Comparison of ENCODE assay signal across 17 cellular contexts in the genomic region with DNA sequence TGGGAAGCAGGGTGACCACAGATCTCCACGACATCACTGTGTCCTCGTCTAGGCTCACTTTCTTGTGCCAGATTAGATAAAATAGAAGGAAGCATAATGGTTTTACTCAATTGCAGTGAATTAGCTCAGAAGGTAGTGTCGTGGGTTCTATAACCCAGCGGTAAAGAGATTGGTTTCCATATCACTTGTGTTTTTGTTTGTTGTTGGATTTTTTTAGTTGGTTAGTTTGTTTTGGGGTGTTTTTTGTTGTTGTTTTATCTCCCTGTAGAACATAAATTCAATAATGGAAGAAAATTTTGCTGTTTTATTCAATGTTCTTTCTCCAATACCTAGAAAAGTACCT.
DNase-seq lines count a peak whose midpoint lies in the region; ATAC-seq, FAIRE-seq and TF ChIP-seq lines count a peak whose summit lies in the region.
"Had no signal": no experiment of that assay in that cellular context is flagged by ENCODE, and none has a peak within 500 bp of the region (broad histone marks: within the 10 kb centered on the region; RNA-seq: fewer than 3 reads in every experiment).

No MANE protein-coding gene starts in this region.

- no peak for ATAC-seq in CD8-positive, alpha-beta T cell
- no peak for ATAC-seq in Panc1
- no peak for ATAC-seq in foreskin keratinocyte
- ATAC-seq: heart left ventricle, T-helper 17 cell had no signal

- H3K36me3 ChIP-seq in CD8-positive, alpha-beta T cell (ENCODE audit: insufficient read depth, low read length), result no peaks in the 10 kb centered on the region
- H3K36me3 ChIP-seq in Panc1 (ENCODE audit: control insufficient read depth, insufficient read depth, low read length), result no peaks in the 10 kb centered on the region
- no peaks in the 10 kb centered on the region for H3K36me3 ChIP-seq in keratinocyte (ENCODE audit: control insufficient read depth in 2 of 2, extremely low read depth in 1 of 2, insufficient read depth in 2 of 2, low read length in 2 of 2)
- H3K36me3 ChIP-seq in WERI-Rb-1, result no peaks in the 10 kb centered on the region
- no peaks in the 10 kb centered on the region for H3K36me3 ChIP-seq in esophagus muscularis mucosa
- H3K36me3 ChIP-seq: adrenal gland, colonic mucosa, heart left ventricle, right atrium auricular region had no signal

- TF ChIP-seq POLR2A in GM12891 (IDR thresholded peaks at IDR 0.05; ENCODE audit: low read depth, low read length) (no peak), esophagus muscularis mucosa (IDR thresholded peaks at IDR 0.05; ENCODE audit: low read depth) (no peak)

- H2AFZ ChIP-seq in keratinocyte (ENCODE audit: control insufficient read depth, low read length), result no peak overlapping the region

- dilution Hi-C loops in keratinocyte (cut with MboI; ENCODE audit: extremely low pct_ligation_motif_present, low sequenced_read_pairs), result no loop called here

- H3K79me2 ChIP-seq in keratinocyte (ENCODE audit: control insufficient read depth, insufficient read depth, low read length), result no peaks in the 10 kb centered on the region

- no peaks in the 10 kb centered on the region for H3K27me3 ChIP-seq in CD8-positive, alpha-beta T cell (ENCODE audit: insufficient read depth, low read length)
- no peaks in the 10 kb centered on the region for H3K27me3 ChIP-seq in Panc1 (ENCODE audit: control insufficient read depth, insufficient read depth, low read length)
- H3K27me3 ChIP-seq in keratinocyte (ENCODE audit: control insufficient read depth, extremely low read depth, insufficient read depth, low read length), result no peaks in the 10 kb centered on the region
- H3K27me3 ChIP-seq in WERI-Rb-1 (ENCODE audit: insufficient read depth, low read depth, severe bottlenecking), result peaks cover 89% of the 10 kb centered on the region
- H3K27me3 ChIP-seq in esophagus muscularis mucosa, result peaks cover 0 to 13% (median 0%) of the 10 kb centered on the region in 4 donors
- no peaks in the 10 kb centered on the region for H3K27me3 ChIP-seq in foreskin keratinocyte
- H3K27me3 ChIP-seq: adrenal gland, colonic mucosa, right atrium auricular region had no signal

- no peak overlapping the region for H3K27ac ChIP-seq in CD8-positive, alpha-beta T cell (ENCODE audit: low read depth, low read length)
- H3K27ac ChIP-seq in Panc1 (ENCODE audit: low read length) (peak overlapping the region; percentile 3; the same call in 1 of the 2 replicates), keratinocyte (ENCODE audit: control insufficient read depth, insufficient read depth, low read length) (no peak overlapping the region), WERI-Rb-1 (no peak overlapping the region), esophagus muscularis mucosa (replicated peaks in 1 of 4) (no peak overlapping the region), foreskin keratinocyte (no peak overlapping the region)
- H3K27ac ChIP-seq: adrenal gland, C4-2B, colonic mucosa, heart left ventricle, right atrium auricular region had no signal

- CTCF ChIA-PET in CD8-positive, alpha-beta T cell (lab: Charles Lee), result interaction anchor here (1.0 to 5.4 kb wide), 17 partner anchors 9 to 904 kb away, joined by 3 to 43 read pairs (median 5); a partner anchor contains a TSS
- CTCF ChIA-PET in Panc1 (lab: Charles Lee), result no interaction called here

- H3K27ac Mint-ChIP-seq in CD8-positive, alpha-beta T cell, result peak overlapping the region; percentile 22

- peak overlapping the region; percentile 52 for H3K4me2 ChIP-seq in keratinocyte (ENCODE audit: control insufficient read depth, extremely low read depth, insufficient read depth, low read depth, low read length)

- 54% methylated on average over 4 of the region's 4 CpGs for WGBS in esophagus muscularis mucosa

- BruUV-seq in Panc1 (replicated peaks; lab: Mats Ljungman, UMichigan), result no TSS peak

- H3K4me3 ChIP-seq in CD8-positive, alpha-beta T cell (ENCODE audit: low read depth, low read length), result no peak overlapping the region
- H3K4me3 ChIP-seq in Panc1 (ENCODE audit: low read depth in 2 of 2, low read length in 2 of 2) (peak overlapping the region in 1 of 2 experiments; percentile 22; a peak in 1 of 4 replicates), keratinocyte (ENCODE audit: control insufficient read depth in 2 of 3, extremely low read depth in 1 of 3, insufficient read depth in 2 of 3, low read depth in 1 of 3, low read length in 3 of 3) (no peak overlapping the region), WERI-Rb-1 (ENCODE audit: low read depth, low read length) (no peak overlapping the region), esophagus muscularis mucosa (no peak overlapping the region)
- H3K4me3 ChIP-seq: adrenal gland, colonic mucosa, heart left ventricle, right atrium auricular region had no signal

- no peaks in the 10 kb centered on the region for H3K9me3 ChIP-seq in CD8-positive, alpha-beta T cell (ENCODE audit: low read length)
- H3K9me3 ChIP-seq in Panc1 (ENCODE audit: control insufficient read depth, insufficient read depth, low read depth, low read length) (no peaks in the 10 kb centered on the region), keratinocyte (ENCODE audit: control insufficient read depth, low read depth, low read length) (no peaks in the 10 kb centered on the region), WERI-Rb-1 (ENCODE audit: severe bottlenecking) (peaks cover 4% of the 10 kb centered on the region), esophagus muscularis mucosa (no peaks in the 10 kb centered on the region)
- H3K9me3 ChIP-seq: adrenal gland, colonic mucosa, heart left ventricle, right atrium auricular region had no signal

- DNase-seq in CD8-positive, alpha-beta T cell, result no peak
- no peak for DNase-seq in GM12891 (ENCODE audit: insufficient read length, low spot score)
- no peak for DNase-seq in Panc1 (ENCODE audit: low read depth, low spot score)
- no peak for DNase-seq in keratinocyte (ENCODE audit: low read depth, low spot score)
- DNase-seq in WERI-Rb-1, result no peak
- no peak for DNase-seq in esophagus muscularis mucosa (ENCODE audit: extremely low spot score)
- DNase-seq in foreskin keratinocyte, result no peak
- DNase-seq: activated CD4-positive, alpha-beta T cell treated with anti-CD3 and anti-CD28 coated beads, Interleukin-2, amount 50 U/mL, for 1 hour; colonic mucosa; heart left ventricle; NCI-H2029 treated with DMSO at 0.1 percent for 48 hours; stimulated activated CD4-positive, alpha-beta T cell treated with anti-CD3 and anti-CD28 coated beads, Interleukin-4, amount 100 ng/mL, for 4 hours; stimulated activated naive CD4-positive, alpha-beta T cell treated with Interleukin-2 at 50 U/mL for 16 hours; T-helper 17 cell had no signal

- POLR2A ChIA-PET in CD8-positive, alpha-beta T cell (lab: Charles Lee), result interaction anchor here (0.9 kb wide), 1 partner anchor 28 kb away, joined by 3 read pairs; no protein-coding TSS in a partner anchor
- POLR2A ChIA-PET in Panc1 (lab: Charles Lee), result no interaction called here

- H3K4me1 ChIP-seq in CD8-positive, alpha-beta T cell (ENCODE audit: insufficient read depth, low read length), result no peaks in the 10 kb centered on the region
- peaks cover 4% of the 10 kb centered on the region; the same call in 1 of the 2 replicates for H3K4me1 ChIP-seq in Panc1 (ENCODE audit: control insufficient read depth, insufficient read depth, low read length)
- H3K4me1 ChIP-seq in keratinocyte (ENCODE audit: control insufficient read depth, extremely low read depth, insufficient read depth, low read length), result peaks cover 5% of the 10 kb centered on the region
- peaks cover 0 to 20% (median 12%) of the 10 kb centered on the region in 4 donors for H3K4me1 ChIP-seq in esophagus muscularis mucosa
- no peaks in the 10 kb centered on the region for H3K4me1 ChIP-seq in foreskin keratinocyte
- H3K4me1 ChIP-seq: colonic mucosa had no signal

- no peak overlapping the region for H3K4me3 Mint-ChIP-seq in CD8-positive, alpha-beta T cell
- H3K4me3 Mint-ChIP-seq: T-helper 17 cell had no signal

- no peak overlapping the region for H3K9ac ChIP-seq in keratinocyte (ENCODE audit: control insufficient read depth, extremely low read depth, insufficient read depth, low read length)

- H4K20me1 ChIP-seq in keratinocyte (ENCODE audit: control insufficient read depth, extremely low read depth, insufficient read depth, low read length), result no peaks in the 10 kb centered on the region

- H3K9me3 Mint-ChIP-seq in CD8-positive, alpha-beta T cell, result no peaks in the 10 kb centered on the region

- in situ Hi-C loops in Panc1 (cut with HindIII; ENCODE audit: low pct_unique_long_range_greater_than_20kb, low sequenced_read_pairs), result no loop called here

- TF ChIP-seq CTCF in CD8-positive, alpha-beta T cell (IDR thresholded peaks at IDR 0.05), result no peak
- TF ChIP-seq CTCF in Panc1 (IDR thresholded peaks at IDR 0.05) (no peak), keratinocyte (optimal IDR thresholded peaks at IDR 0.05 in 1 of 3, IDR thresholded peaks at IDR 0.05 in 1 of 3, conservative IDR thresholded peaks at IDR 0.05 in 1 of 3; ENCODE audit: extremely low read depth in 1 of 3, insufficient read depth in 2 of 3, low read length in 3 of 3) (no peak), WERI-Rb-1 (IDR thresholded peaks at IDR 0.05; ENCODE audit: low read depth, low read length) (no peak), esophagus muscularis mucosa (IDR thresholded peaks at IDR 0.05) (no peak), foreskin keratinocyte (conservative IDR thresholded peaks at IDR 0.05) (no peak)

- peaks cover 19% of the 10 kb centered on the region for H3K4me1 Mint-ChIP-seq in CD8-positive, alpha-beta T cell (ENCODE audit: low read depth)

- peaks cover 4% of the 10 kb centered on the region for H3K36me3 Mint-ChIP-seq in CD8-positive, alpha-beta T cell

- no peaks in the 10 kb centered on the region for H3K9me1 ChIP-seq in keratinocyte (ENCODE audit: control insufficient read depth, extremely low read depth, insufficient read depth, low read length)

- peak; percentile 13 for FAIRE-seq in GM12891 (lab: Jason Lieb, UNC)
- FAIRE-seq in keratinocyte (lab: Jason Lieb, UNC), result no peak

- intact Hi-C loops in CD8-positive, alpha-beta T cell (cut with DNase I, micrococcal nuclease), result loop anchor here (2.0 to 5.0 kb wide), 5 partner anchors 151 to 736 kb away; a partner anchor contains a TSS
- intact Hi-C loops in Panc1 (cut with micrococcal nuclease; ENCODE audit: unreplicated experiment) (loop anchor here (5.0 kb wide), 1 partner anchor 136 kb away; no protein-coding TSS in a partner anchor), esophagus muscularis mucosa (cut with DNase I) (loop anchor here (5.0 kb wide), 2 partner anchors 34 to 591 kb away; no protein-coding TSS in a partner anchor)

- no peak for TF ChIP-seq EP300 in esophagus muscularis mucosa (IDR thresholded peaks at IDR 0.05)

- H3K27me3 Mint-ChIP-seq in CD8-positive, alpha-beta T cell (ENCODE audit: low read depth), result no peaks in the 10 kb centered on the region
- H3K27me3 Mint-ChIP-seq: T-helper 17 cell had no signal

TF ChIP-seq in GM12891, 5 proteins besides CTCF, POLR2A, EP300 and RAD21:
- TF ChIP-seq TAF1 (IDR thresholded peaks at IDR 0.05; ENCODE audit: low read depth, low read length), result no peak
- no peak for TF ChIP-seq SPI1 (IDR thresholded peaks at IDR 0.05; ENCODE audit: low read depth, low read length)
